Comparison of ENCODE assay signal across 1 cellular context in genomic region chr10:75662715-75663114, GRCh38.
TF ChIP-seq lines count a peak whose summit lies in the region.

No MANE protein-coding gene starts in this region.

TF ChIP-seq in HepG2, 621 proteins besides CTCF, POLR2A, EP300 and RAD21 (continued from another document):
- no peak for TF ChIP-seq GPBP1L1 (CRISPR knock-in tag; IDR thresholded peaks at IDR 0.05)
- peak; percentile 55; the same call in 1 of the 2 replicates for TF ChIP-seq CEBPB (IDR thresholded peaks at IDR 0.05; ENCODE audit: borderline replicate concordance, low read depth, low read length)
- TF ChIP-seq ZNF646 (CRISPR knock-in tag; IDR thresholded peaks at IDR 0.05), result no peak
- no peak for TF ChIP-seq HNF1B (CRISPR knock-in tag; IDR thresholded peaks at IDR 0.05)
- no peak for TF ChIP-seq ZNF33A (CRISPR knock-in tag; IDR thresholded peaks at IDR 0.05; ENCODE audit: borderline replicate concordance)
- no peak for TF ChIP-seq GMEB1 (CRISPR knock-in tag; IDR thresholded peaks at IDR 0.05; ENCODE audit: borderline replicate concordance)
- TF ChIP-seq FOXK1 (CRISPR knock-in tag; IDR thresholded peaks at IDR 0.05; ENCODE audit: borderline replicate concordance, low read depth), result no peak
- TF ChIP-seq ZNF44 (CRISPR knock-in tag; IDR thresholded peaks at IDR 0.05), result no peak
